Comparison of ENCODE assay signal across 18 cellular contexts in the genomic region with DNA sequence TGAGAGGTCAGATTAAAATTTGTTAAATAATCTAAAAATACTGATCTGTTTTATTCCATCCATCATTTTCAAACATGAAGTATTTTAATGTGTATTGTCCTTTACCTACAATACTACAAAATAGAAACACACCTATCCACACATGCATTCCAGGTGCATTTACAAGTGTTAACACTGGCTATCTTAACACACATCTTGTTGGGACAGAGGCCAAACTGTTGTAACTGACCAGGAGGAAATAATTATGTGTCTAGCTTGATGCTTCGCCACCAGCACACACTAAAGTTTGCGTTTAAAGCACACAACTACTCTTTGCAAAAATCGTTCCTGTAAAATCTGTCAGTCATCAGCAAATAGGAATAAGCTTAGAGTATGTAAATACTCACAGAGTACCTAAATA. TPM values are rescaled to one million over a fixed set of nuclear protein-coding genes. Genes with fewer than 3 reads are reported as not detected.
DNase-seq lines count a peak whose midpoint lies in the region; ATAC-seq and TF ChIP-seq lines count a peak whose summit lies in the region.
"Had no signal": no experiment of that assay in that cellular context is flagged by ENCODE, and none has a peak within 500 bp of the region (broad histone marks: within the 10 kb centered on the region; RNA-seq: fewer than 3 reads in every experiment).

No MANE protein-coding gene starts in this region.

- H3K9ac ChIP-seq in HUES48 (ENCODE audit: low read depth, low read length) (no peak overlapping the region), adipocyte (ENCODE audit: low read length) (peak overlapping the region; percentile 68)

- 25% methylated on average over 3 of the region's 3 CpGs for WGBS in right lobe of liver (ENCODE audit: insufficient coverage, low coverage, low lambda C conversion rate, missing lambda C conversion rate)

- peaks cover 33% of the 10 kb centered on the region for H3K4me1 ChIP-seq in A673 (ENCODE audit: insufficient read depth, low read length, poor library complexity, severe bottlenecking)
- H3K4me1 ChIP-seq in HUES48 (ENCODE audit: control insufficient read depth, insufficient read depth, low read length), result peaks cover 11% of the 10 kb centered on the region
- H3K4me1 ChIP-seq in adipocyte (ENCODE audit: control insufficient read depth, insufficient read depth, low read length), result peaks cover 31% of the 10 kb centered on the region
- peaks cover 0 to 24% (median 9%) of the 10 kb centered on the region in 4 donors for H3K4me1 ChIP-seq in right lobe of liver

- TF ChIP-seq CTCF in A673 (conservative IDR thresholded peaks at IDR 0.05; ENCODE audit: low read depth, low read length) (no peak), right lobe of liver (IDR thresholded peaks at IDR 0.05) (no peak), WERI-Rb-1 (IDR thresholded peaks at IDR 0.05; ENCODE audit: low read depth, low read length) (no peak)

- H3K27me3 ChIP-seq in A673 (replicated peaks; ENCODE audit: insufficient read depth, low read depth, low read length, poor library complexity), result no peaks in the 10 kb centered on the region
- no peaks in the 10 kb centered on the region for H3K27me3 ChIP-seq in HUES48 (ENCODE audit: control insufficient read depth, insufficient read depth, low read length)
- no peaks in the 10 kb centered on the region for H3K27me3 ChIP-seq in adipocyte (replicated peaks; ENCODE audit: control insufficient read depth, insufficient read depth, low read length)
- H3K27me3 ChIP-seq in right lobe of liver, result no peaks in the 10 kb centered on the region
- H3K27me3 ChIP-seq in WERI-Rb-1 (ENCODE audit: insufficient read depth, low read depth, severe bottlenecking), result no peaks in the 10 kb centered on the region
- H3K27me3 ChIP-seq: upper lobe of right lung had no signal

- ATAC-seq in right lobe of liver (peak in 1 of 4 donors; percentile 13), GM18517 (IDR thresholded peaks at IDR 0.05; ENCODE audit: unreplicated experiment) (no peak)
- ATAC-seq: activated T-cell treated with anti-CD3 and anti-CD28 coated beads, Interleukin-2, amount 50 U/mL, for 4 hours; upper lobe of right lung had no signal

- H3K36me3 ChIP-seq in A673 (ENCODE audit: insufficient read depth, low read length, poor library complexity, severe bottlenecking) (no peaks in the 10 kb centered on the region), HUES48 (ENCODE audit: control insufficient read depth, insufficient read depth, low read length) (peaks cover 15% of the 10 kb centered on the region; the same call in 1 of the 2 replicates), adipocyte (ENCODE audit: control insufficient read depth, insufficient read depth, low read length, severe bottlenecking) (peaks cover 5% of the 10 kb centered on the region), right lobe of liver (no peaks in the 10 kb centered on the region), WERI-Rb-1 (peaks cover 5% of the 10 kb centered on the region)
- H3K36me3 ChIP-seq: upper lobe of right lung had no signal

- no TSS peak for BruUV-seq in A673 (replicated peaks; lab: Mats Ljungman, UMichigan)

- H3K4me3 ChIP-seq in A673 (ENCODE audit: low read depth, low read length, poor library complexity, severe bottlenecking) (peak overlapping the region; percentile 90), HUES48 (ENCODE audit: low read depth, low read length) (peak overlapping the region; percentile 83), adipocyte (ENCODE audit: low read length) (peak overlapping the region; percentile 80), right lobe of liver (peak overlapping the region; percentile 85 to 89 (median 86)), WERI-Rb-1 (ENCODE audit: low read depth, low read length) (no peak overlapping the region)

- no peak for DNase-seq in A673 (ENCODE audit: low spot score)
- no peak for DNase-seq in adipocyte (ENCODE audit: low read depth)
- DNase-seq in right lobe of liver, result no peak
- DNase-seq in WERI-Rb-1, result no peak
- DNase-seq in HK-2 (ENCODE audit: unreplicated experiment), result no peak
- no peak for DNase-seq in AML-193 (lab: John Stamatoyannopoulos, UW)
- DNase-seq: activated CD4-positive, alpha-beta T cell treated with anti-CD3 and anti-CD28 coated beads for 4 hours; activated naive CD4-positive, alpha-beta T cell treated with anti-CD3 and anti-CD28 coated beads for 36 hours; activated T-cell treated with anti-CD3 and anti-CD28 coated beads, Interleukin-2, amount 50 U/mL, for 4 hours; head of caudate nucleus; MV-4-11; NCI-H2171 treated with DMSO at 0.1 percent for 48 hours; NCI-H526; Right ventricle myocardium superior; substantia nigra; upper lobe of right lung had no signal

- TF ChIP-seq POLR2A in right lobe of liver (IDR thresholded peaks at IDR 0.05), result no peak

- POLR2A ChIA-PET in A673 (lab: Charles Lee; ENCODE audit: low non-redundant PET), result interaction anchor here (0.7 kb wide), 1 partner anchor 310 kb away, joined by 4 read pairs; no protein-coding TSS in a partner anchor

- no peaks in the 10 kb centered on the region for H3K9me3 ChIP-seq in A673 (ENCODE audit: low read depth, low read length, poor library complexity, severe bottlenecking)
- no peaks in the 10 kb centered on the region for H3K9me3 ChIP-seq in HUES48 (ENCODE audit: control insufficient read depth, insufficient read depth, low read length)
- no peaks in the 10 kb centered on the region for H3K9me3 ChIP-seq in adipocyte (ENCODE audit: control insufficient read depth, low read length)
- H3K9me3 ChIP-seq in right lobe of liver, result no peaks in the 10 kb centered on the region
- no peaks in the 10 kb centered on the region for H3K9me3 ChIP-seq in WERI-Rb-1 (ENCODE audit: severe bottlenecking)
- H3K9me3 ChIP-seq: upper lobe of right lung had no signal

- intact Hi-C loops in A673 (cut with micrococcal nuclease; ENCODE audit: unreplicated experiment) (no loop called here), right lobe of liver (cut with DNase I) (no loop called here)

- no peak overlapping the region for H3K27ac ChIP-seq in A673 (ENCODE audit: low read depth, low read length, poor library complexity, severe bottlenecking)
- no peak overlapping the region for H3K27ac ChIP-seq in HUES48 (ENCODE audit: low read depth, low read length)
- H3K27ac ChIP-seq in right lobe of liver, result peak overlapping the region in 2 of 3 donors; percentile 85 to 86
- H3K27ac ChIP-seq in WERI-Rb-1, result no peak overlapping the region
- H3K27ac ChIP-seq: upper lobe of right lung had no signal

- CTCF ChIA-PET in A673 (lab: Charles Lee), result no interaction called here

RNA-seq across cellular contexts. Expression of a gene that starts 2.8 kb away (rescaled TPM):
- total RNA-seq in A673 (2021) (18.5 and 19.2 TPM in 2 replicates), right lobe of liver (10 to 100 TPM; 13.3 to 71.0 (median 48.6) TPM)

RNA-seq across cellular contexts. Expression of a gene that starts 59.2 kb away (rescaled TPM):
- total RNA-seq in A673 (2021) (74.3 and 78.9 TPM in 2 replicates), right lobe of liver (1 to 10 TPM in 5 of 6 experiments, under 1 TPM in 1; 0.97 to 3.4 (median 1.7) TPM)

Comparison
In these comparisons a context has a peak if more than half of its experiments do, and no peak if none do; other contexts are left out.
1. H3K27ac ChIP-seq: peak in right lobe of liver (2 of 3); none in A673 (single experiment), HUES48 (single experiment) and WERI-Rb-1 (single experiment).
2. RNA of a gene that starts 59.2 kb away (total RNA-seq): 74.3 to 78.9 TPM in A673; 0.97 to 3.4 TPM in right lobe of liver; every median in the first group is over 10 times any median in the second.